Comparison of ENCODE assay signal across 10 cellular contexts in the genomic region with DNA sequence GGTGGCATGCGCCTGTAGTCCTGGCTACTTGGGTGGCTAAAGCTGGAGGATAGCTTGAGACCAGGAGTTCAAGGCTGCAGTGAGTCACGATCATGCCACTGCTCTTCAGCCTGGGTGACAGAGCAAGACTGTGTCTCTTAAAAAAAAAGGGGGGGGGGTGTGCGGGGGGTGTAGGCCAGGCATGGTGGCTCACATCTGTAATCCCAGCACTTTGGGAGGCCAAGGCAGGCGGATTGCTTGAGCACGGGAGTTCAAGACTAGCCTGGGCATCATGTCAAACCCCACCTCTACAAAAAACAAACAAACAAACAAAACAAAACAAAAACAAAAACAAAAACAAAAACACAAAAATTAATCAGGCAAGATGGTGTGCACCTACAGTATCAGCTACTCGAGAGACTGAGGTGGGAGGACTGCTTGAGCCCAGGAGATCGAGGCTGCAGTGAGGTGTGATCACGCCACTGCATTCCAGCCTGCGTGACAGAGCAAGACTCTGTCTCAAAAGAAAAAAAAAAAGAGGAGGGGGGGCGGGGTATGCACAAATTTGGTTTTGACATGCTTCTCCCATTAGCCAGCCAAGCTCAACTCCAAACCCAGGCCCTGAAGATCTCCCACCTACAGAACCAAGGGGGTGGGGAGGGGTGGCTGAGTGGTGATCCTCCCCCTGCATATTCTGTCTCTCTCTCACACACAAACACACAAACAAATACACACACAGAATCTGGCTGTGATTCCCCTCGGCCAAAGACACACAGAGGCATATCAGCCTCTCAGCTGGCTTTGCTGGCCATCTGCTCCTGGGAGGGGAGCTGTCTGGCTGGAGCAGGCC. TPM values are rescaled to one million over a fixed set of nuclear protein-coding genes. Genes with fewer than 3 reads are reported as not detected.
DNase-seq lines count a peak whose midpoint lies in the region; TF ChIP-seq lines count a peak whose summit lies in the region.
"Had no signal": no experiment of that assay in that cellular context is flagged by ENCODE, and none has a peak within 500 bp of the region (broad histone marks: within the 10 kb centered on the region; RNA-seq: fewer than 3 reads in every experiment).

No MANE protein-coding gene starts in this region.

- TF ChIP-seq CTCF in NB4 (IDR thresholded peaks at IDR 0.05; ENCODE audit: low read depth, low read length) (no peak), endodermal cell (conservative IDR thresholded peaks at IDR 0.05) (no peak), nephron progenitor cell (IDR thresholded peaks at IDR 0.05) (no peak), MCF 10A (IDR thresholded peaks at IDR 0.05; ENCODE audit: unreplicated experiment) (no peak), breast epithelium (IDR thresholded peaks at IDR 0.05) (no peak)

- POLR2A ChIA-PET in MCF 10A (lab: Yijun Ruan, JAX): interaction anchor here (1.0 kb wide), 1 partner anchor 11 kb away, joined by 4 read pairs; no protein-coding TSS in a partner anchor

- H3K9me3 ChIP-seq in endodermal cell (ENCODE audit: control insufficient read depth, low read length) (no peaks in the 10 kb centered on the region), breast epithelium (no peaks in the 10 kb centered on the region)
- H3K9me3 ChIP-seq: body of pancreas had no signal

- H3K36me3 Mint-ChIP-seq in endodermal cell (ENCODE audit: low read depth) (no peaks in the 10 kb centered on the region), nephron progenitor cell (ENCODE audit: low read depth) (no peaks in the 10 kb centered on the region), MCF 10A (ENCODE audit: insufficient read depth, unreplicated experiment) (no peaks in the 10 kb centered on the region)

- H3K27me3 Mint-ChIP-seq in endodermal cell (ENCODE audit: insufficient read depth): no peaks in the 10 kb centered on the region
- H3K27me3 Mint-ChIP-seq in nephron progenitor cell (ENCODE audit: low read depth, poor library complexity): peaks cover 8% of the 10 kb centered on the region
- no peaks in the 10 kb centered on the region for H3K27me3 Mint-ChIP-seq in MCF 10A (ENCODE audit: insufficient read depth, unreplicated experiment)

- H3K36me3 ChIP-seq in endodermal cell (ENCODE audit: control insufficient read depth, insufficient read depth, low read length): no peaks in the 10 kb centered on the region
- no peaks in the 10 kb centered on the region for H3K36me3 ChIP-seq in breast epithelium

- 76 to 86% methylated on average over 4 to 10 of the region's 11 CpGs for WGBS in endodermal cell (ENCODE audit: insufficient coverage in 1 of 2, insufficient read length in 1 of 2), 2 experiments

- DNase-seq in EL (peak; percentile 50), NB4 (ENCODE audit: low read depth) (no peak), endodermal cell (peak; percentile 66), nephron progenitor cell (no peak), MCF 10A (ENCODE audit: unreplicated experiment) (no peak), breast epithelium (ENCODE audit: low spot score in 2 of 2) (no peak), SW 1271 (lab: John Stamatoyannopoulos, UW) (no peak), NCI-H1436 treated with DMSO at 0.1 percent for 48 hours (lab: John Stamatoyannopoulos, UW) (no peak)
- DNase-seq: GOT3 had no signal

- H3K4me1 ChIP-seq in endodermal cell (ENCODE audit: control insufficient read depth, insufficient read depth, low read length) (peaks cover 4% of the 10 kb centered on the region), breast epithelium (no peaks in the 10 kb centered on the region)

- H3K4me3 ChIP-seq in NB4 (ENCODE audit: low read depth, low read length): peak overlapping the region; percentile 21
- no peak overlapping the region for H3K4me3 ChIP-seq in endodermal cell (ENCODE audit: low read length)
- no peak overlapping the region for H3K4me3 ChIP-seq in breast epithelium
- H3K4me3 ChIP-seq: body of pancreas had no signal

- TF ChIP-seq POLR2A in NB4 (IDR thresholded peaks at IDR 0.05; ENCODE audit: extremely low read depth, insufficient read length): no peak
- no peak for TF ChIP-seq POLR2A in breast epithelium (IDR thresholded peaks at IDR 0.05)

- H3K4me1 Mint-ChIP-seq in endodermal cell (peaks cover 15% of the 10 kb centered on the region), nephron progenitor cell (peaks cover 58% of the 10 kb centered on the region), MCF 10A (ENCODE audit: insufficient read depth, unreplicated experiment) (peaks cover 6% of the 10 kb centered on the region)

- peak overlapping the region; percentile 67 for H3K27ac Mint-ChIP-seq in endodermal cell
- H3K27ac Mint-ChIP-seq in nephron progenitor cell: peak overlapping the region; percentile 80
- H3K27ac Mint-ChIP-seq in MCF 10A (ENCODE audit: low read depth, unreplicated experiment): no peak overlapping the region

- H3K27me3 ChIP-seq in endodermal cell (ENCODE audit: control insufficient read depth, insufficient read depth, low read length, poor library complexity, severe bottlenecking) (no peaks in the 10 kb centered on the region), breast epithelium (no peaks in the 10 kb centered on the region)
- H3K27me3 ChIP-seq: body of pancreas had no signal

- intact Hi-C loops in MCF 10A (cut with micrococcal nuclease) (no loop called here), breast epithelium (cut with DNase I; ENCODE audit: low total_unique reads) (no loop called here)

- H3K4me3 Mint-ChIP-seq in endodermal cell (no peak overlapping the region), nephron progenitor cell (no peak overlapping the region), MCF 10A (ENCODE audit: unreplicated experiment) (no peak overlapping the region)

- BruUV-seq in MCF 10A (replicated peaks; lab: Mats Ljungman, UMichigan): no TSS peak

- CTCF ChIA-PET in MCF 10A (lab: Yijun Ruan, JAX): interaction anchor here (0.6 kb wide), 1 partner anchor 19 kb away, joined by 4 read pairs; no protein-coding TSS in a partner anchor

- H3K9me3 Mint-ChIP-seq in endodermal cell (no peaks in the 10 kb centered on the region), nephron progenitor cell (no peaks in the 10 kb centered on the region), MCF 10A (ENCODE audit: unreplicated experiment) (no peaks in the 10 kb centered on the region)

- H3K27ac ChIP-seq in endodermal cell (ENCODE audit: low read depth, low read length) (peak overlapping the region; percentile 53), breast epithelium (peak overlapping the region in 1 of 2 donors; percentile 88)

- H3K9ac ChIP-seq in endodermal cell (ENCODE audit: extremely low read depth, low read length, poor library complexity, severe bottlenecking): no peak overlapping the region

RNA-seq across cellular contexts. Expression of a gene that starts 3.1 kb away (rescaled TPM):
- under 1 TPM; 0.58 to 0.77 TPM for total RNA-seq in endodermal cell
- 0.14 TPM for polyA plus RNA-seq in endodermal cell (2013, experiment 1 of 2)
- polyA plus RNA-seq in endodermal cell (2013, experiment 2 of 2): 0.17 TPM
- 1.6 and 1.8 TPM in 2 replicates for total RNA-seq in MCF 10A (2022)
- 1 to 10 TPM; 5.6 to 8.3 (median 6.2) TPM for total RNA-seq in breast epithelium

RNA-seq across cellular contexts. Expression of a gene that starts 59.5 kb away (rescaled TPM):
- 100 to 1,000 TPM; 122 to 144 TPM for total RNA-seq in endodermal cell
- 137 TPM for polyA plus RNA-seq in endodermal cell (2013, experiment 1 of 2)
- polyA plus RNA-seq in endodermal cell (2013, experiment 2 of 2): 131 TPM
- 59.6 and 60.0 TPM in 2 replicates for total RNA-seq in MCF 10A (2022)
- 10 to 100 TPM; 67.8 to 76.4 (median 75.4) TPM for total RNA-seq in breast epithelium

Comparison
In these comparisons a context has a peak if more than half of its experiments do, and no peak if none do; other contexts are left out.
1. DNase-seq: peak in EL (single experiment) and endodermal cell (single experiment); none in NB4 (single experiment), nephron progenitor cell (single experiment), MCF 10A (single experiment), breast epithelium (0 of 2), SW 1271 (0 of 2) and NCI-H1436 treated with DMSO at 0.1 percent for 48 hours (single experiment).